In the genomic region with DNA sequence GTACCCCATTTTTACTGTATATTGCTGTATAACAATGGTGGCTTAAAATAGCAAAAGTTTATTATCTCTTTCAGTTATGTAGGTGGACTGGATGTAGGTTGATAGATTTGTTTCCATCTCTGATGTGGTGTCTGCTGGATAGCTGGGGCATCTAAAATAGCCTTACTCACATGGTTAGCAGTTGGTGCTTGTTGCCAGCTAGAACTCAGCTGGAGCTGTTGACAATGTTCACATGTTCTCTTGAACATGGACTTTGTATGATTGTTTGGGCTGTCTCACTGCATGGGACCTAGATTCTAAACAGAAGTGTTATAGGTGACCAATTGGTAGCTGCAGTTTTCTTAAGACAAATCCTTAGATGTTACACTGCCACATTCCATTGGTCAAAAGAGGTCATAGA, we compare ENCODE assay signal across 27 cellular contexts.
DNase-seq lines count a peak whose midpoint lies in the region; ATAC-seq, FAIRE-seq and TF ChIP-seq lines count a peak whose summit lies in the region.
"Had no signal": no experiment of that assay in that cellular context is flagged by ENCODE, and none has a peak within 500 bp of the region (broad histone marks: within the 10 kb centered on the region; RNA-seq: fewer than 3 reads in every experiment).

No MANE protein-coding gene starts in this region.

- H3K4me1 Mint-ChIP-seq in mesothelial cell of epicardium = peaks cover 7% of the 10 kb centered on the region

- H3K27me3 Mint-ChIP-seq in mesothelial cell of epicardium (ENCODE audit: low read depth) = no peaks in the 10 kb centered on the region
- H3K27me3 Mint-ChIP-seq: T-helper 17 cell had no signal

- TF ChIP-seq POLR2A in gastroesophageal sphincter (IDR thresholded peaks at IDR 0.05) = no peak
- no peak for TF ChIP-seq POLR2A in uterus (IDR thresholded peaks at IDR 0.05)
- no peak for TF ChIP-seq POLR2A in stomach (IDR thresholded peaks at IDR 0.05)

- H3K9me3 Mint-ChIP-seq in mesothelial cell of epicardium = no peaks in the 10 kb centered on the region

- H3K36me3 ChIP-seq in gastroesophageal sphincter (no peaks in the 10 kb centered on the region), uterus (no peaks in the 10 kb centered on the region), stomach (no peaks in the 10 kb centered on the region)
- H3K36me3 ChIP-seq: BLaER1 treated with 17β-estradiol and CSF1 and Interleukin-3, amounts not matched to agents 10 nM and 100 nM; upper lobe of left lung had no signal

- H3K27ac ChIP-seq in gastroesophageal sphincter = no peak overlapping the region
- no peak overlapping the region for H3K27ac ChIP-seq in uterus
- H3K27ac ChIP-seq in stomach = no peak overlapping the region
- H3K27ac ChIP-seq: BLaER1 treated with 17β-estradiol and CSF1 and Interleukin-3, amounts not matched to agents 10 nM and 100 nM; epithelial cell of prostate; parathyroid adenoma; upper lobe of left lung had no signal

- H3K4me3 ChIP-seq in fibroblast of pulmonary artery (replicated peaks; ENCODE audit: low read depth, low read length) = no peak overlapping the region
- H3K4me3 ChIP-seq in gastroesophageal sphincter = no peak overlapping the region
- H3K4me3 ChIP-seq in uterus = no peak overlapping the region
- H3K4me3 ChIP-seq in stomach = no peak overlapping the region
- H3K4me3 ChIP-seq: BLaER1 treated with 17β-estradiol and CSF1 and Interleukin-3, amounts not matched to agents 10 nM and 100 nM; mucosa of descending colon; upper lobe of left lung had no signal

- H3K27me3 ChIP-seq in gastroesophageal sphincter (no peaks in the 10 kb centered on the region), uterus (no peaks in the 10 kb centered on the region), stomach (no peaks in the 10 kb centered on the region)
- H3K27me3 ChIP-seq: BLaER1 treated with 17β-estradiol and CSF1 and Interleukin-3, amounts not matched to agents 10 nM and 100 nM; upper lobe of left lung had no signal

- H3K4me3 Mint-ChIP-seq in mesothelial cell of epicardium = no peak overlapping the region
- H3K4me3 Mint-ChIP-seq: T-helper 17 cell had no signal

- H3K4me1 ChIP-seq in gastroesophageal sphincter = no peaks in the 10 kb centered on the region
- H3K4me1 ChIP-seq in uterus = no peaks in the 10 kb centered on the region
- peaks cover 0 to 13% (median 9%) of the 10 kb centered on the region in 4 donors for H3K4me1 ChIP-seq in stomach
- H3K4me1 ChIP-seq: BLaER1 treated with 17β-estradiol and CSF1 and Interleukin-3, amounts not matched to agents 10 nM and 100 nM had no signal

- DNase-seq in EH (ENCODE audit: low read depth) = peak; percentile 26
- DNase-seq in HTR-8/SVneo (ENCODE audit: insufficient read length, low spot score) = no peak
- DNase-seq in fibroblast of pulmonary artery (ENCODE audit: low read depth) = peak; percentile 25
- DNase-seq in mesothelial cell of epicardium (ENCODE audit: low spot score in 2 of 2, unreplicated experiment in 2 of 2) = no peak
- DNase-seq in activated CD4-positive, alpha-beta T cell treated with anti-CD3 and anti-CD28 coated beads for 48 hours = no peak
- DNase-seq in uterus = no peak
- DNase-seq in stomach = no peak
- DNase-seq: activated CD8-positive, alpha-beta memory T cell treated with anti-CD3 and anti-CD28 coated beads for 24 hours; activated gamma-delta T cell treated with Interleukin-2 at 50 U/mL for 16 hours; DMS79; effector CD4-positive, alpha-beta T cell; Karpas-422; mucosa of descending colon; NCI-H1436; NCI-H2081 treated with DMSO at 0.1 percent for 48 hours; NCI-H345; NCI-H748 treated with DMSO at 0.1 percent for 48 hours; right cardiac atrium; stimulated activated CD4-positive, alpha-beta T cell treated with anti-CD3 and anti-CD28 coated beads, Interleukin-2, amount 100 ng/mL, for 48 hours; T-helper 17 cell had no signal

- peak overlapping the region; percentile 57 for H3K27ac Mint-ChIP-seq in mesothelial cell of epicardium
- H3K27ac Mint-ChIP-seq: T-helper 17 cell had no signal

- H3K36me3 Mint-ChIP-seq in mesothelial cell of epicardium = no peaks in the 10 kb centered on the region

- FAIRE-seq in HTR-8/SVneo (lab: Jason Lieb, UNC) = peak; percentile 99
- FAIRE-seq: colon had no signal

- intact Hi-C loops in uterus (cut with DNase I; ENCODE audit: low total_unique reads) = no loop called here
- intact Hi-C loops in stomach (cut with DNase I; ENCODE audit: low total_unique reads) = no loop called here

- no peak for TF ChIP-seq CTCF in fibroblast of pulmonary artery (IDR thresholded peaks at IDR 0.05; ENCODE audit: low read length, missing control alignments)
- no peak for TF ChIP-seq CTCF in mesothelial cell of epicardium (IDR thresholded peaks at IDR 0.05; ENCODE audit: unreplicated experiment)
- no peak for TF ChIP-seq CTCF in gastroesophageal sphincter (IDR thresholded peaks at IDR 0.05)
- no peak for TF ChIP-seq CTCF in uterus (IDR thresholded peaks at IDR 0.05)
- no peak for TF ChIP-seq CTCF in stomach (IDR thresholded peaks at IDR 0.05)

- no peaks in the 10 kb centered on the region for H3K9me3 ChIP-seq in gastroesophageal sphincter
- H3K9me3 ChIP-seq in uterus = peaks cover 0 to 11% of the 10 kb centered on the region in 2 donors
- H3K9me3 ChIP-seq in stomach = no peaks in the 10 kb centered on the region
- H3K9me3 ChIP-seq: BLaER1 treated with 17β-estradiol and CSF1 and Interleukin-3, amounts not matched to agents 10 nM and 100 nM; mucosa of descending colon; upper lobe of left lung had no signal

- ATAC-seq in gastroesophageal sphincter = no peak
- ATAC-seq: HCT116, mucosa of descending colon, T-helper 17 cell had no signal

- TF ChIP-seq EP300 in gastroesophageal sphincter (IDR thresholded peaks at IDR 0.05) (no peak), stomach (IDR thresholded peaks at IDR 0.05) (no peak)

Comparison
In these comparisons a context has a peak if more than half of its experiments do, and no peak if none do; other contexts are left out.
1. DNase-seq: peak in EH (single experiment) and fibroblast of pulmonary artery (single experiment); none in HTR-8/SVneo (single experiment), mesothelial cell of epicardium (0 of 2), activated CD4-positive, alpha-beta T cell treated with anti-CD3 and anti-CD28 coated beads for 48 hours (single experiment), uterus (0 of 2) and stomach (single experiment).